In genomic region chr13:35530147-35530546, GRCh38 we compare ENCODE assay signal across 33 cellular contexts. TPM values are rescaled to one million over a fixed set of nuclear protein-coding genes. Genes with fewer than 3 reads are reported as not detected.
DNase-seq lines count a peak whose midpoint lies in the region; ATAC-seq and TF ChIP-seq lines count a peak whose summit lies in the region.
"Had no signal": no experiment of that assay in that cellular context is flagged by ENCODE, and none has a peak within 500 bp of the region (broad histone marks: within the 10 kb centered on the region; RNA-seq: fewer than 3 reads in every experiment).

No MANE protein-coding gene starts in this region.

- no peaks in the 10 kb centered on the region for H3K9me3 ChIP-seq in BLaER1
- H3K9me3 ChIP-seq: MG63, neutrophil, thoracic aorta had no signal

- H3K4me1 ChIP-seq in BLaER1: peaks cover 13% of the 10 kb centered on the region

- H3K36me3 Mint-ChIP-seq in endothelial cell (ENCODE audit: low read depth, unreplicated experiment): no peaks in the 10 kb centered on the region
- H3K36me3 Mint-ChIP-seq: activated naive CD4-positive, alpha-beta T cell treated with anti-CD3 and anti-CD28 coated beads, Interleukin-2, amount 50 U/mL, for 72 hours; CD8-positive, alpha-beta memory T cell had no signal

- peak overlapping the region; percentile 44 for H3K27ac ChIP-seq in BLaER1
- H3K27ac ChIP-seq: KMS-11, neutrophil, thoracic aorta had no signal

- H3K27me3 ChIP-seq in BLaER1: no peaks in the 10 kb centered on the region
- H3K27me3 ChIP-seq: neutrophil had no signal

- no peak overlapping the region for H3K4me3 Mint-ChIP-seq in endothelial cell (ENCODE audit: unreplicated experiment)
- H3K4me3 Mint-ChIP-seq: activated CD4-positive, alpha-beta T cell treated with anti-CD3 and anti-CD28 coated beads, Interleukin-2, amount 10 ng/mL, durations not matched to agents 24 days and 14 days; CD8-positive, alpha-beta memory T cell; stimulated activated naive CD8-positive, alpha-beta T cell treated with anti-CD3 and anti-CD28 coated beads, Interleukin-15, amount 100 ng/mL, for 72 hours had no signal

- ATAC-seq in GM21717 (IDR thresholded peaks at IDR 0.05; ENCODE audit: unreplicated experiment) (no peak), GM18858 (IDR thresholded peaks at IDR 0.05; ENCODE audit: unreplicated experiment) (no peak)
- ATAC-seq: activated naive CD4-positive, alpha-beta T cell treated with anti-CD3 and anti-CD28 coated beads, Interleukin-2, amount 50 U/mL, for 72 hours; HCT116; left lobe of liver; sciatic nerve; stimulated activated naive CD8-positive, alpha-beta T cell treated with anti-CD3 and anti-CD28 coated beads, Interleukin-15, amount 100 ng/mL, for 72 hours had no signal

- H3K27me3 Mint-ChIP-seq in endothelial cell (ENCODE audit: unreplicated experiment): no peaks in the 10 kb centered on the region
- H3K27me3 Mint-ChIP-seq: activated CD4-positive, alpha-beta T cell treated with anti-CD3 and anti-CD28 coated beads, Interleukin-2, amount 10 ng/mL, durations not matched to agents 24 days and 14 days; CD8-positive, alpha-beta memory T cell; stimulated activated naive CD8-positive, alpha-beta T cell treated with anti-CD3 and anti-CD28 coated beads, Interleukin-15, amount 100 ng/mL, for 72 hours had no signal

- DNase-seq in NCI-H1694 treated with DMSO at 0.1 percent for 48 hours (lab: John Stamatoyannopoulos, UW): peak; percentile 80
- DNase-seq in endothelial cell (ENCODE audit: low spot score): no peak
- DNase-seq in left kidney (ENCODE audit: low read depth, low spot score): peak; percentile 12
- no peak for DNase-seq in germinal center (ENCODE audit: low spot score)
- DNase-seq: activated CD4-positive, alpha-beta T cell treated with anti-CD3 and anti-CD28 coated beads, Interleukin-2, amount 10 ng/mL, durations not matched to agents 24 days and 14 days; activated effector memory CD4-positive, alpha-beta T cell treated with Interleukin-2 at 50 U/mL for 16 hours; activated T-cell treated with anti-CD3 and anti-CD28 coated beads, Interleukin-2, amount 50 U/mL, for 1 hour; AML-193; CD8-positive, alpha-beta memory T cell; DMS 273 treated with DMSO at 0.1 percent for 48 hours; mesenchymal stem cell; MG63; NCI-H1105 treated with DMSO at 0.1 percent for 48 hours; NCI-H510A treated with DMSO at 0.1 percent for 48 hours; NK-92 treated with Interleukin-12 subunit alpha and Interleukin-12 subunit beta, amount 100 ng/mL, for 24 hours; posterior cingulate gyrus; SHP77 treated with DMSO at 0.1 percent for 48 hours; stimulated activated CD4-positive, alpha-beta T cell treated with anti-CD3 and anti-CD28 coated beads, Interleukin-2, amount 100 ng/mL, for 48 hours; stimulated activated naive CD8-positive, alpha-beta T cell treated with anti-CD3 and anti-CD28 coated beads, Interleukin-15, amount 100 ng/mL, for 72 hours; SW 1271 had no signal

- H3K36me3 ChIP-seq in BLaER1: no peaks in the 10 kb centered on the region
- H3K36me3 ChIP-seq: MG63, neutrophil, thoracic aorta had no signal

- TF ChIP-seq CTCF in endothelial cell (IDR thresholded peaks at IDR 0.05; ENCODE audit: unreplicated experiment): no peak

- peaks cover 9% of the 10 kb centered on the region for H3K4me1 Mint-ChIP-seq in endothelial cell (ENCODE audit: unreplicated experiment)
- H3K4me1 Mint-ChIP-seq: activated CD4-positive, alpha-beta T cell treated with anti-CD3 and anti-CD28 coated beads, Interleukin-2, amount 10 ng/mL, durations not matched to agents 24 days and 14 days; CD8-positive, alpha-beta memory T cell; stimulated activated naive CD8-positive, alpha-beta T cell treated with anti-CD3 and anti-CD28 coated beads, Interleukin-15, amount 100 ng/mL, for 72 hours had no signal

- H3K9me3 Mint-ChIP-seq in endothelial cell (ENCODE audit: unreplicated experiment): no peaks in the 10 kb centered on the region
- H3K9me3 Mint-ChIP-seq: activated CD4-positive, alpha-beta T cell treated with anti-CD3 and anti-CD28 coated beads, Interleukin-2, amount 10 ng/mL, durations not matched to agents 24 days and 14 days; activated naive CD4-positive, alpha-beta T cell treated with anti-CD3 and anti-CD28 coated beads, Interleukin-2, amount 50 U/mL, for 72 hours; stimulated activated naive CD8-positive, alpha-beta T cell treated with anti-CD3 and anti-CD28 coated beads, Interleukin-15, amount 100 ng/mL, for 72 hours had no signal

- no peak overlapping the region for H3K4me3 ChIP-seq in BLaER1
- H3K4me3 ChIP-seq: MG63, thoracic aorta had no signal

- peak overlapping the region; percentile 28 for H3K27ac Mint-ChIP-seq in endothelial cell (ENCODE audit: unreplicated experiment)
- H3K27ac Mint-ChIP-seq: activated CD4-positive, alpha-beta T cell treated with anti-CD3 and anti-CD28 coated beads, Interleukin-2, amount 10 ng/mL, durations not matched to agents 24 days and 14 days; activated naive CD4-positive, alpha-beta T cell treated with anti-CD3 and anti-CD28 coated beads, Interleukin-2, amount 50 U/mL, for 72 hours; CD8-positive, alpha-beta memory T cell; stimulated activated naive CD8-positive, alpha-beta T cell treated with anti-CD3 and anti-CD28 coated beads, Interleukin-15, amount 100 ng/mL, for 72 hours had no signal

- no peaks in the 10 kb centered on the region for H4K20me1 ChIP-seq in BLaER1

- 0 out of 2 replicates have a peak overlapping the region, but pooled peaks have one; percentile 32 for H3K9ac ChIP-seq in BLaER1
- H3K9ac ChIP-seq: KMS-11 had no signal

- H3K4me2 ChIP-seq in BLaER1: peak overlapping the region; percentile 41
- H3K4me2 ChIP-seq: KMS-11 had no signal

RNA-seq across cellular contexts. Expression of gene MAB21L1, which starts 53.7 kb away (rescaled TPM):
- 0.13 TPM for total RNA-seq in endothelial cell (ENCODE audit: unreplicated experiment)
- total RNA-seq: A673; activated CD4-positive, alpha-beta T cell treated with anti-CD3 and anti-CD28 coated beads, Interleukin-2, amount 10 ng/mL, durations not matched to agents 24 days and 14 days; activated naive CD4-positive, alpha-beta T cell treated with anti-CD3 and anti-CD28 coated beads, Interleukin-2, amount 50 U/mL, for 72 hours; bronchial epithelial cell; CD8-positive, alpha-beta memory T cell; endothelial cell of umbilical vein; left lobe of liver had no signal

Comparison
In these comparisons a context has a peak if more than half of its experiments do, and no peak if none do; other contexts are left out.
1. DNase-seq: peak in NCI-H1694 treated with DMSO at 0.1 percent for 48 hours (single experiment) and left kidney (single experiment); none in endothelial cell (single experiment) and germinal center (single experiment).